Comparison of ENCODE assay signal across 7 cellular contexts in genomic region chr13:72342364-72342763, GRCh38.
"Had no signal": no experiment of that assay in that cellular context is flagged by ENCODE, and none has a peak within 500 bp of the region (broad histone marks: within the 10 kb centered on the region; RNA-seq: fewer than 3 reads in every experiment).

No MANE protein-coding gene starts in this region.

- H3K27me3 Mint-ChIP-seq: IgD-negative memory B cell had no signal

- H3K27ac ChIP-seq: GM23248, KMS-11 had no signal

- H3K4me1 ChIP-seq: HAP-1 had no signal

- DNase-seq: GM23248, HFFc6, KBM-7 had no signal

- H2AFZ ChIP-seq: GM23248 had no signal

- H3K4me3 ChIP-seq: GM23248, HAP-1 had no signal

- ATAC-seq: HCT116 had no signal

- H3K4me3 Mint-ChIP-seq: HFFc6, IgD-negative memory B cell had no signal

- H3K36me3 ChIP-seq: HAP-1 had no signal

- H3K9ac ChIP-seq: GM23248, KMS-11 had no signal

- H3K4me2 ChIP-seq: KMS-11 had no signal

- H3K27ac Mint-ChIP-seq: HFFc6, IgD-negative memory B cell had no signal

- H3K9me3 ChIP-seq: HAP-1 had no signal

- H3K36me3 Mint-ChIP-seq: IgD-negative memory B cell had no signal
